Comparison of ENCODE assay signal across 29 cellular contexts in genomic region chr5:169551146-169551545, GRCh38.
"Had no signal": no experiment of that assay in that cellular context is flagged by ENCODE, and none has a peak within 500 bp of the region (broad histone marks: within the 10 kb centered on the region; RNA-seq: fewer than 3 reads in every experiment).

No MANE protein-coding gene starts in this region.

- H3K4me3 ChIP-seq: neural progenitor cell, ovary, psoas muscle, right lobe of liver, sigmoid colon, suprapubic skin, testis, tibial artery, transverse colon, upper lobe of right lung, uterus had no signal

- H3K9ac ChIP-seq: neural progenitor cell, parathyroid adenoma had no signal

- H3K79me2 ChIP-seq: parathyroid adenoma had no signal

- H3K4me1 ChIP-seq: neural progenitor cell, parathyroid adenoma, psoas muscle, right lobe of liver, sigmoid colon, testis, transverse colon, upper lobe of right lung, uterus had no signal

- H3K4me3 Mint-ChIP-seq: natural killer cell; nephron; neural progenitor cell; stimulated activated memory B cell treated with anti-CD40 and anti-IgM and Interleukin-4, amounts not matched to agents 10 μg/mL and 1 μg/mL and 100 μg/mL, for 72 hours; stimulated activated naive CD8-positive, alpha-beta T cell treated with anti-CD3 and anti-CD28 coated beads, Interleukin-15, amount 100 ng/mL, for 72 hours; type B pancreatic cell had no signal

- DNase-seq: natural killer cell; occipital lobe; ovary; posterior cingulate gyrus; psoas muscle; right cardiac atrium; right lobe of liver; sigmoid colon; stimulated activated CD4-positive, alpha-beta T cell treated with anti-CD3 and anti-CD28 coated beads, Interleukin-15, amount 100 ng/mL, for 24 hours; stimulated activated CD4-positive, alpha-beta T cell treated with anti-CD3 and anti-CD28 coated beads, Interleukin-2, amount 100 ng/mL, for 24 hours; stimulated activated CD4-positive, alpha-beta T cell treated with anti-CD3 and anti-CD28 coated beads, Interleukin-2, amount 100 ng/mL, for 48 hours; stimulated activated CD4-positive, alpha-beta T cell treated with anti-CD3 and anti-CD28 coated beads, Interleukin-4, amount 100 ng/mL, for 24 hours; stimulated activated naive CD4-positive, alpha-beta T cell; stimulated activated naive CD8-positive, alpha-beta T cell treated with anti-CD3 and anti-CD28 coated beads, Interleukin-15, amount 100 ng/mL, for 72 hours; stimulated activated naive CD8-positive, alpha-beta T cell treated with anti-CD3 and anti-CD28 coated beads, Interleukin-15, Interleukin-2, amounts not matched to agents 100 U/mL and 50 U/mL, for 24 hours; substantia nigra; testis; tibial artery; transverse colon; upper lobe of right lung; uterus had no signal

- H3K9me3 ChIP-seq: ovary, psoas muscle, right lobe of liver, sigmoid colon, suprapubic skin, testis, tibial artery, transverse colon, upper lobe of right lung, uterus had no signal

- H3K4me1 Mint-ChIP-seq: natural killer cell; stimulated activated memory B cell treated with anti-CD40 and anti-IgM and Interleukin-4, amounts not matched to agents 10 μg/mL and 1 μg/mL and 100 μg/mL, for 72 hours; stimulated activated naive CD8-positive, alpha-beta T cell treated with anti-CD3 and anti-CD28 coated beads, Interleukin-15, amount 100 ng/mL, for 72 hours had no signal

- FAIRE-seq: small intestine had no signal

- H3K27ac Mint-ChIP-seq: natural killer cell; neural progenitor cell; progenitor cell of endocrine pancreas; stimulated activated memory B cell treated with anti-CD40 and anti-IgM and Interleukin-4, amounts not matched to agents 10 μg/mL and 1 μg/mL and 100 μg/mL, for 72 hours; stimulated activated naive CD8-positive, alpha-beta T cell treated with anti-CD3 and anti-CD28 coated beads, Interleukin-15, amount 100 ng/mL, for 72 hours; type B pancreatic cell had no signal

- ATAC-seq: natural killer cell; psoas muscle; right cardiac atrium; stimulated activated memory B cell treated with anti-CD40 and anti-IgM and Interleukin-4, amounts not matched to agents 10 μg/mL and 1 μg/mL and 100 μg/mL, for 72 hours; stimulated activated naive CD8-positive, alpha-beta T cell treated with anti-CD3 and anti-CD28 coated beads, Interleukin-15, amount 100 ng/mL, for 72 hours; stimulated activated naive CD8-positive, alpha-beta T cell treated with anti-CD3 and anti-CD28 coated beads, Interleukin-15, Interleukin-2, amounts not matched to agents 100 U/mL and 50 U/mL, for 24 hours; upper lobe of right lung had no signal

- H3K27ac ChIP-seq: neural progenitor cell, ovary, parathyroid adenoma, psoas muscle, right lobe of liver, sigmoid colon, suprapubic skin, testis, tibial artery, transverse colon, upper lobe of right lung, uterus had no signal

- H3K27me3 Mint-ChIP-seq: progenitor cell of endocrine pancreas had no signal

- H3K4me2 ChIP-seq: neural progenitor cell had no signal

- H3K36me3 Mint-ChIP-seq: natural killer cell; neural progenitor cell; stimulated activated memory B cell treated with anti-CD40 and anti-IgM and Interleukin-4, amounts not matched to agents 10 μg/mL and 1 μg/mL and 100 μg/mL, for 72 hours; type B pancreatic cell had no signal

- H3K36me3 ChIP-seq: neural progenitor cell, ovary, right lobe of liver, sigmoid colon, suprapubic skin, tibial artery, transverse colon, upper lobe of right lung, uterus had no signal

- H2AFZ ChIP-seq: neural progenitor cell, parathyroid adenoma had no signal

- H3K27me3 ChIP-seq: ovary, suprapubic skin, testis, tibial artery, uterus had no signal
